In genomic region chr22:19641983-19642451, GRCh38 we compare ENCODE assay signal across 13 cellular contexts.
"Had no signal": no experiment of that assay in that cellular context is flagged by ENCODE, and none has a peak within 500 bp of the region (broad histone marks: within the 10 kb centered on the region; RNA-seq: fewer than 3 reads in every experiment).

No MANE protein-coding gene starts in this region.

- H3K36me3 ChIP-seq: cardiac muscle cell, left lung, pancreas, spleen, upper lobe of right lung had no signal

- H3K27me3 ChIP-seq: cardiac muscle cell, pancreas had no signal

- H3K4me3 ChIP-seq: cardiac muscle cell, left lung, spleen, upper lobe of right lung had no signal

- DNase-seq: activated CD4-positive, alpha-beta T cell treated with anti-CD3 and anti-CD28 coated beads, Interleukin-2, amount 50 U/mL, for 1 hour; activated gamma-delta T cell; hippocampal formation; left lung; naive thymus-derived CD4-positive, alpha-beta T cell; spleen; stimulated activated CD4-positive, alpha-beta T cell treated with anti-CD3 and anti-CD28 coated beads, Interleukin-4, amount 100 ng/mL, for 4 hours; stimulated activated naive CD4-positive, alpha-beta T cell; T1000; upper lobe of right lung had no signal

- H3K27ac ChIP-seq: cardiac muscle cell, epithelial cell of prostate, left lung, pancreas, spleen, upper lobe of right lung had no signal

- H3K9me3 ChIP-seq: pancreas, upper lobe of right lung had no signal

- H3K4me1 ChIP-seq: pancreas, upper lobe of right lung had no signal

- FAIRE-seq: pancreas had no signal

- ATAC-seq: naive thymus-derived CD4-positive, alpha-beta T cell had no signal
